ENCODE assay signal across 28 cellular contexts in genomic region chr10:128543186-128543585, GRCh38.
"Had no signal": no experiment of that assay in that cellular context is flagged by ENCODE, and none has a peak within 500 bp of the region (broad histone marks: within the 10 kb centered on the region; RNA-seq: fewer than 3 reads in every experiment).

No MANE protein-coding gene starts in this region.

- DNase-seq: activated CD4-positive, alpha-beta T cell treated with anti-CD3 and anti-CD28 coated beads, Interleukin-2, amount 10 ng/mL, durations not matched to agents 24 days and 14 days; activated CD4-positive, alpha-beta T cell treated with anti-CD3 and anti-CD28 coated beads, Interleukin-2, amount 50 U/mL, for 4 hours; activated CD8-positive, alpha-beta T cell treated with anti-CD3 and anti-CD28 coated beads for 36 hours; activated effector memory CD4-positive, alpha-beta T cell treated with anti-CD3 and anti-CD28 coated beads, Interleukin-2, amount 50 U/mL, for 16 hours; activated naive CD4-positive, alpha-beta T cell; activated naive CD4-positive, alpha-beta T cell treated with anti-CD3 and anti-CD28 coated beads, Interleukin-2, amount 50 U/mL, for 16 hours; activated naive CD8-positive, alpha-beta T cell treated with anti-CD3 and anti-CD28 coated beads for 36 hours; activated T-cell treated with anti-CD3 and anti-CD28 coated beads, Interleukin-2, amount 50 U/mL, for 1 hour; activated T-cell treated with anti-CD3 and anti-CD28 coated beads, Interleukin-2, amount 50 U/mL, for 72 hours; amniotic stem cell; aorta; Kasumi-1; MG63; NCI-H1048; NCI-H1105 treated with DMSO at 0.1 percent for 48 hours; NCI-H1436; NCI-H1694; NCI-H1930; NCI-H2081 treated with DMSO at 0.1 percent for 48 hours; NCI-H345; NCI-H524 treated with DMSO at 0.1 percent for 48 hours; SHP77; SJCRH30; T1000; WERI-Rb-1 had no signal

- H3K9me3 ChIP-seq: MG63, SJCRH30 had no signal

- H3K27ac ChIP-seq: SJCRH30, SK-N-MC, WERI-Rb-1 had no signal

- H3K4me1 ChIP-seq: SJCRH30 had no signal

- ATAC-seq: activated CD8-positive, alpha-beta T cell treated with anti-CD3 and anti-CD28 coated beads for 36 hours; activated T-cell treated with anti-CD3 and anti-CD28 coated beads, Interleukin-2, amount 50 U/mL, for 72 hours; activated T-helper 17 cell treated with anti-CD3 and anti-CD28 coated beads, Interleukin-2, amount 50 U/mL, for 72 hours; Panc1 had no signal

- H3K4me1 Mint-ChIP-seq: activated CD4-positive, alpha-beta T cell treated with anti-CD3 and anti-CD28 coated beads, Interleukin-2, amount 10 ng/mL, durations not matched to agents 24 days and 14 days; activated naive CD8-positive, alpha-beta T cell treated with anti-CD3 and anti-CD28 coated beads for 36 hours; activated T-helper 17 cell treated with anti-CD3 and anti-CD28 coated beads, Interleukin-2, amount 50 U/mL, for 72 hours had no signal

- H3K27ac Mint-ChIP-seq: activated CD4-positive, alpha-beta T cell treated with anti-CD3 and anti-CD28 coated beads, Interleukin-2, amount 10 ng/mL, durations not matched to agents 24 days and 14 days; activated CD8-positive, alpha-beta T cell treated with anti-CD3 and anti-CD28 coated beads for 36 hours; activated naive CD8-positive, alpha-beta T cell treated with anti-CD3 and anti-CD28 coated beads for 36 hours; activated T-cell treated with anti-CD3 and anti-CD28 coated beads, Interleukin-2, amount 50 U/mL, for 72 hours; activated T-helper 17 cell treated with anti-CD3 and anti-CD28 coated beads, Interleukin-2, amount 50 U/mL, for 72 hours had no signal

- H3K36me3 Mint-ChIP-seq: activated naive CD8-positive, alpha-beta T cell treated with anti-CD3 and anti-CD28 coated beads for 36 hours had no signal

- H3K36me3 ChIP-seq: MG63, SJCRH30, WERI-Rb-1 had no signal

- H3K9me3 Mint-ChIP-seq: activated CD4-positive, alpha-beta T cell treated with anti-CD3 and anti-CD28 coated beads, Interleukin-2, amount 10 ng/mL, durations not matched to agents 24 days and 14 days; activated CD8-positive, alpha-beta T cell treated with anti-CD3 and anti-CD28 coated beads for 36 hours; activated naive CD8-positive, alpha-beta T cell treated with anti-CD3 and anti-CD28 coated beads for 36 hours; activated T-cell treated with anti-CD3 and anti-CD28 coated beads, Interleukin-2, amount 50 U/mL, for 72 hours; activated T-helper 17 cell treated with anti-CD3 and anti-CD28 coated beads, Interleukin-2, amount 50 U/mL, for 72 hours had no signal

- H3K4me3 ChIP-seq: MG63, SJCRH30, SK-N-MC had no signal

- H3K4me3 Mint-ChIP-seq: activated CD4-positive, alpha-beta T cell treated with anti-CD3 and anti-CD28 coated beads, Interleukin-2, amount 10 ng/mL, durations not matched to agents 24 days and 14 days; activated CD8-positive, alpha-beta T cell treated with anti-CD3 and anti-CD28 coated beads for 36 hours; activated naive CD8-positive, alpha-beta T cell treated with anti-CD3 and anti-CD28 coated beads for 36 hours; activated T-cell treated with anti-CD3 and anti-CD28 coated beads, Interleukin-2, amount 50 U/mL, for 72 hours; activated T-helper 17 cell treated with anti-CD3 and anti-CD28 coated beads, Interleukin-2, amount 50 U/mL, for 72 hours had no signal
